In the genomic region with DNA sequence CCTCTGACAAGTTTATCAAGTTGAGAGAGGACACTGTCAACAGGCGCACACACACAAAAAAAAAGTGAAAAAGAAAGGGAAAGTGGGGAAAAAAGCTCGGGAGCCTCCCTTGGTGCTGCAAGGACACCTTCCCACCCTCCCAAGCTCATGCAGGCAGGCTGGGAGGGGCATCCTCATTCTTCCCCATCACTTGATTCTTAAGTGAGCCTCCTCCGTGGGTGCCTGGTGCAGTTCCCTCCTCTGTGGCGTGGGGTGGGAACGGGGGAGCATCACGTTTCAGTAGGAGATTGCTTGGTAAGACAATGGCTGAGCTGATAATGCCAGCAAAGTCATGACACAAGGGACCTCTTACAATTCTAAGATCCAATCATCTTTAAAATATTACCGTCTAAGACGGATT, we compare ENCODE assay signal across 15 cellular contexts.
DNase-seq lines count a peak whose midpoint lies in the region; ATAC-seq and TF ChIP-seq lines count a peak whose summit lies in the region.
"Had no signal": no experiment of that assay in that cellular context is flagged by ENCODE, and none has a peak within 500 bp of the region (broad histone marks: within the 10 kb centered on the region; RNA-seq: fewer than 3 reads in every experiment).

No MANE protein-coding gene starts in this region.

- no peak overlapping the region for H2BK12ac ChIP-seq in H9 (ENCODE audit: insufficient read length, low read depth, low read length)

- no peak overlapping the region for H3K27ac Mint-ChIP-seq in H9
- H3K27ac Mint-ChIP-seq in T-cell = no peak overlapping the region
- H3K27ac Mint-ChIP-seq: CD4-positive, alpha-beta memory T cell had no signal

- H3K36me3 Mint-ChIP-seq in H9 (ENCODE audit: insufficient read depth in 1 of 3, low read depth in 3 of 3) (no peaks in the 10 kb centered on the region), T-cell (no peaks in the 10 kb centered on the region)
- H3K36me3 Mint-ChIP-seq: CD4-positive, alpha-beta memory T cell had no signal

- no peaks in the 10 kb centered on the region for H3K36me3 ChIP-seq in heart right ventricle

- no peaks in the 10 kb centered on the region for H4K20me1 ChIP-seq in H9 (ENCODE audit: control insufficient read depth, insufficient read depth, insufficient read length)

- H3K9me3 Mint-ChIP-seq in H9 (peaks cover 0 to 4% of the 10 kb centered on the region in 2 experiments; a peak in 1 of 5 replicates), T-cell (peaks cover 0 to 4% (median 0%) of the 10 kb centered on the region in 3 donors)

- no peak for TF ChIP-seq CTCF in H9 (conservative IDR thresholded peaks at IDR 0.05)
- no peak for TF ChIP-seq CTCF in omental fat pad (IDR thresholded peaks at IDR 0.05)
- TF ChIP-seq CTCF in heart right ventricle (IDR thresholded peaks at IDR 0.05) = no peak

- H2BK20ac ChIP-seq in H9 (ENCODE audit: low read depth, low read length, poor library complexity, severe bottlenecking) = no peak overlapping the region

- no peak overlapping the region for H2AFZ ChIP-seq in H9 (ENCODE audit: low read length)

- no peak overlapping the region for H3T11ph ChIP-seq in H9 (ENCODE audit: low read length)

- intact Hi-C loops in heart right ventricle (cut with DNase I) = no loop called here

- H2BK120ac ChIP-seq in H9 (ENCODE audit: low read depth, low read length, poor library complexity, severe bottlenecking) = no peak overlapping the region

- no peaks in the 10 kb centered on the region for H3K79me2 ChIP-seq in H9 (ENCODE audit: insufficient read depth, low read length)

- DNase-seq in NCI-H82 (lab: John Stamatoyannopoulos, UW) = peak; percentile 33
- DNase-seq in NCI-H82 treated with DMSO at 0.1 percent for 48 hours (lab: John Stamatoyannopoulos, UW; ENCODE audit: unreplicated experiment) = no peak
- no peak for DNase-seq in H9
- no peak for DNase-seq in omental fat pad (ENCODE audit: low spot score)
- no peak for DNase-seq in T-cell
- DNase-seq in heart right ventricle = no peak
- DNase-seq: C1 segment of cervical spinal cord; Calu3; CD4-positive, alpha-beta memory T cell; COR-L47; DMS153; DND-41; GOT3; H7 had no signal

- H3K14ac ChIP-seq in H9 (ENCODE audit: insufficient read depth, low read length) = no peak overlapping the region

- H3K27me3 ChIP-seq in H9 (ENCODE audit: insufficient read depth, low read length) (no peaks in the 10 kb centered on the region), heart right ventricle (peaks cover 0 to 3% (median 0%) of the 10 kb centered on the region in 7 donors)

- H3K4me2 ChIP-seq in H9 (ENCODE audit: insufficient read depth, insufficient read length, low read length) = no peak overlapping the region

- no peaks in the 10 kb centered on the region for H3K9me3 ChIP-seq in H9 (ENCODE audit: control insufficient read depth, low read depth, low read length)
- no peaks in the 10 kb centered on the region for H3K9me3 ChIP-seq in heart right ventricle

- H3K9ac ChIP-seq in H9 (ENCODE audit: extremely low read depth, insufficient read length, low read length) = no peak overlapping the region

- H3K23ac ChIP-seq in H9 (ENCODE audit: insufficient read length, low read depth, low read length) = no peak overlapping the region

- H4K5ac ChIP-seq in H9 (ENCODE audit: insufficient read length, low read depth, low read length) = no peak overlapping the region

- no peak overlapping the region for H3K18ac ChIP-seq in H9 (ENCODE audit: insufficient read length, low read depth, low read length)

- no peak overlapping the region for H3K4ac ChIP-seq in H9 (ENCODE audit: low read depth, low read length)

- H3K27ac ChIP-seq in H9 (ENCODE audit: insufficient read length, low read depth, low read length) (no peak overlapping the region), heart right ventricle (no peak overlapping the region)

- no peak overlapping the region for H2BK5ac ChIP-seq in H9 (ENCODE audit: insufficient read length, low read length)

- no CpG with 5 or more reads among the region's 8 CpGs for WGBS in H9 (ENCODE audit: extremely low coverage, insufficient read length, low lambda C conversion rate)
- 53 to 66% methylated on average over 8 of the region's 8 CpGs for WGBS in heart right ventricle, 2 donors

- CTCF ChIA-PET in T-cell (lab: Charles Lee) = no interaction called here

- H3K27me3 Mint-ChIP-seq in H9 (ENCODE audit: low read depth) (peaks cover 5% of the 10 kb centered on the region), T-cell (peaks cover 2 to 12% of the 10 kb centered on the region in 2 donors)

- no peak overlapping the region for H3K4me3 ChIP-seq in heart right ventricle

- H4K8ac ChIP-seq in H9 (replicated peaks; ENCODE audit: insufficient read length, low read depth, low read length) = peak overlapping the region; percentile 24

- no peak overlapping the region for H2BK15ac ChIP-seq in H9 (ENCODE audit: low read depth, low read length)

- H3K4me1 Mint-ChIP-seq in H9 (peaks cover 8% of the 10 kb centered on the region in 2 experiments), T-cell (no peaks in the 10 kb centered on the region)
- H3K4me1 Mint-ChIP-seq: CD4-positive, alpha-beta memory T cell had no signal

- no peaks in the 10 kb centered on the region for H3K4me1 ChIP-seq in H9 (ENCODE audit: insufficient read depth, low read length)
- no peaks in the 10 kb centered on the region for H3K4me1 ChIP-seq in heart right ventricle

- H4K91ac ChIP-seq in H9 (ENCODE audit: insufficient read length, low read depth, low read length) = no peak overlapping the region

- H2AK5ac ChIP-seq in H9 (ENCODE audit: insufficient read length, low read length) = no peak overlapping the region

- H3K23me2 ChIP-seq in H9 (ENCODE audit: insufficient read length, low read depth, low read length, poor library complexity, severe bottlenecking) = no peaks in the 10 kb centered on the region

- no peak overlapping the region for H3K56ac ChIP-seq in H9 (ENCODE audit: insufficient read length, low read depth, low read length)

- no peaks in the 10 kb centered on the region for H3K79me1 ChIP-seq in H9 (ENCODE audit: insufficient read depth, low read depth, low read length, poor library complexity, severe bottlenecking)

- H3K4me3 Mint-ChIP-seq in H9 = no peak overlapping the region
- H3K4me3 Mint-ChIP-seq in T-cell = no peak overlapping the region

- POLR2A ChIA-PET in T-cell (lab: Charles Lee) = no interaction called here

- ATAC-seq in omental fat pad (ENCODE audit: low FRiP score) (peak; percentile 22), T-cell (replicated peaks in 1 of 4) (no peak), heart right ventricle (no peak)
- ATAC-seq: HCT116 had no signal
